In the genomic region with DNA sequence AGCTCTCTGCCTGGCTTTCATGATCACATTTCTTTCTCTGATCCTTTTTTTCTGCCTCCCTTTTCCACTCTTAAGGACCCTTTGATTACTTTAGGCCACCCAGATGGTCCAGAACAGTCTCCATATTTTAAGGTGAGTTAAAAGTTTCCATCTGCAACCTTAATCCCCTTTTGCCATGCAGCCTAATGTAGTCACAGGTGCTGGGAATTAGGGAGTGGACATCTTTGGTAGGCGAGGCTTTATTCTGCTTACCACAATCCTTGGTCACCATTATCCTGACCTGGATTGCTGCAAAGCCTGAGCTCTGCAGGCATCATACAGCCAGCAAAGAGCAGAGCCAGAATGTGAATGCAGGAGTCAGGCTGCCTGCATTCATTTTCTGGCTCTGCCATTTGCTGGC, we compare ENCODE assay signal across 28 cellular contexts.
"Had no signal": no experiment of that assay in that cellular context is flagged by ENCODE, and none has a peak within 500 bp of the region (broad histone marks: within the 10 kb centered on the region; RNA-seq: fewer than 3 reads in every experiment).

No MANE protein-coding gene starts in this region.

- H3K27me3 ChIP-seq: stomach, suprapubic skin, testis, thyroid gland, tibial artery, tibial nerve, transverse colon, upper lobe of left lung, upper lobe of right lung, uterus, vagina had no signal

- H3K4me3 ChIP-seq: stomach, suprapubic skin, testis, thoracic aorta, thyroid gland, tibial artery, tibial nerve, transverse colon, upper lobe of left lung, upper lobe of right lung, uterus, vagina had no signal

- H3K36me3 ChIP-seq: stomach, suprapubic skin, thoracic aorta, thyroid gland, tibial artery, tibial nerve, transverse colon, upper lobe of left lung, upper lobe of right lung, uterus, vagina had no signal

- DNase-seq: stimulated activated CD4-positive, alpha-beta T cell treated with anti-CD3 and anti-CD28 coated beads, Interleukin-2, amount 100 ng/mL, for 48 hours; stimulated activated CD4-positive, alpha-beta T cell treated with anti-CD3 and anti-CD28 coated beads, Interleukin-4, amount 100 ng/mL, for 1 hour; stimulated activated CD4-positive, alpha-beta T cell treated with anti-CD3 and anti-CD28 coated beads, Interleukin-4, amount 100 ng/mL, for 24 hours; stimulated activated CD4-positive, alpha-beta T cell treated with anti-CD3 and anti-CD28 coated beads, Interleukin-4, amount 100 ng/mL, for 4 hours; stimulated activated CD8-positive, alpha-beta memory T cell treated with anti-CD3 and anti-CD28 coated beads, Interleukin-4, amount 100 ng/mL, for 48 hours; stimulated activated naive B cell treated with anti-CD40 and anti-IgM and Interleukin-4, amounts not matched to agents 10 μg/mL and 1 μg/mL and 100 μg/mL, for 72 hours; stimulated activated naive CD4-positive, alpha-beta T cell; stimulated activated naive CD4-positive, alpha-beta T cell treated with Interleukin-2 at 50 U/mL for 16 hours; stimulated activated naive CD8-positive, alpha-beta T cell treated with anti-CD3 and anti-CD28 coated beads, Interleukin-15, amount 100 ng/mL, for 72 hours; stimulated activated naive CD8-positive, alpha-beta T cell treated with anti-CD3 and anti-CD28 coated beads, Interleukin-15, Interleukin-2, amounts not matched to agents 100 U/mL and 50 U/mL, for 24 hours; stomach; substantia nigra; testis; thyroid gland; tibial artery; transverse colon; trophoblast cell; upper lobe of left lung; upper lobe of right lung; uterus had no signal

- H3K27ac Mint-ChIP-seq: stimulated activated effector memory CD8-positive, alpha-beta T cell treated with anti-CD3 and anti-CD28 coated beads, Interleukin-12 subunit alpha, Interleukin-12 subunit beta, amount 100 ng/mL, for 72 hours; stimulated activated memory B cell treated with anti-CD40 and anti-IgM and Interleukin-4, amounts not matched to agents 10 μg/mL and 1 μg/mL and 100 μg/mL, for 72 hours; stimulated activated naive B cell treated with anti-CD40 and anti-IgM and Interleukin-4, amounts not matched to agents 10 μg/mL and 1 μg/mL and 100 μg/mL, for 72 hours; stimulated activated naive CD8-positive, alpha-beta T cell treated with anti-CD3 and anti-CD28 coated beads, Interleukin-15, amount 100 ng/mL, for 72 hours; stimulated activated naive CD8-positive, alpha-beta T cell treated with anti-CD3 and anti-CD28 coated beads, Interleukin-15, Interleukin-2, amounts not matched to agents 100 ng/mL and 50 ng/mL, for 24 hours; type B pancreatic cell had no signal

- H3K27me3 Mint-ChIP-seq: stimulated activated naive CD8-positive, alpha-beta T cell treated with anti-CD3 and anti-CD28 coated beads, Interleukin-15, amount 100 ng/mL, for 72 hours; stimulated activated naive CD8-positive, alpha-beta T cell treated with anti-CD3 and anti-CD28 coated beads, Interleukin-15, Interleukin-2, amounts not matched to agents 100 ng/mL and 50 ng/mL, for 24 hours had no signal

- H3K4me1 Mint-ChIP-seq: stimulated activated memory B cell treated with anti-CD40 and anti-IgM and Interleukin-4, amounts not matched to agents 10 μg/mL and 1 μg/mL and 100 μg/mL, for 72 hours; stimulated activated naive B cell treated with anti-CD40 and anti-IgM and Interleukin-4, amounts not matched to agents 10 μg/mL and 1 μg/mL and 100 μg/mL, for 72 hours had no signal

- H3K27ac ChIP-seq: stomach, suprapubic skin, testis, thoracic aorta, thyroid gland, tibial artery, tibial nerve, transverse colon, upper lobe of left lung, upper lobe of right lung, uterus, vagina had no signal

- H3K9me3 Mint-ChIP-seq: type B pancreatic cell had no signal

- H3K36me3 Mint-ChIP-seq: stimulated activated effector memory CD8-positive, alpha-beta T cell treated with anti-CD3 and anti-CD28 coated beads, Interleukin-12 subunit alpha, Interleukin-12 subunit beta, amount 100 ng/mL, for 72 hours; stimulated activated memory B cell treated with anti-CD40 and anti-IgM and Interleukin-4, amounts not matched to agents 10 μg/mL and 1 μg/mL and 100 μg/mL, for 72 hours; stimulated activated naive B cell treated with anti-CD40 and anti-IgM and Interleukin-4, amounts not matched to agents 10 μg/mL and 1 μg/mL and 100 μg/mL, for 72 hours; type B pancreatic cell had no signal

- H3K4me1 ChIP-seq: stomach, suprapubic skin, testis, thyroid gland, tibial artery, tibial nerve, transverse colon, upper lobe of left lung, upper lobe of right lung, uterus, vagina had no signal

- H3K9me3 ChIP-seq: suprapubic skin, testis, thyroid gland, transverse colon, upper lobe of right lung, uterus, vagina had no signal

- H3K4me3 Mint-ChIP-seq: stimulated activated effector memory CD8-positive, alpha-beta T cell treated with anti-CD3 and anti-CD28 coated beads, Interleukin-12 subunit alpha, Interleukin-12 subunit beta, amount 100 ng/mL, for 72 hours; stimulated activated memory B cell treated with anti-CD40 and anti-IgM and Interleukin-4, amounts not matched to agents 10 μg/mL and 1 μg/mL and 100 μg/mL, for 72 hours; stimulated activated naive B cell treated with anti-CD40 and anti-IgM and Interleukin-4, amounts not matched to agents 10 μg/mL and 1 μg/mL and 100 μg/mL, for 72 hours; stimulated activated naive CD8-positive, alpha-beta T cell treated with anti-CD3 and anti-CD28 coated beads, Interleukin-15, amount 100 ng/mL, for 72 hours; stimulated activated naive CD8-positive, alpha-beta T cell treated with anti-CD3 and anti-CD28 coated beads, Interleukin-15, Interleukin-2, amounts not matched to agents 100 ng/mL and 50 ng/mL, for 24 hours; type B pancreatic cell had no signal
